Comparison of ENCODE assay signal across 10 cellular contexts in the genomic region with DNA sequence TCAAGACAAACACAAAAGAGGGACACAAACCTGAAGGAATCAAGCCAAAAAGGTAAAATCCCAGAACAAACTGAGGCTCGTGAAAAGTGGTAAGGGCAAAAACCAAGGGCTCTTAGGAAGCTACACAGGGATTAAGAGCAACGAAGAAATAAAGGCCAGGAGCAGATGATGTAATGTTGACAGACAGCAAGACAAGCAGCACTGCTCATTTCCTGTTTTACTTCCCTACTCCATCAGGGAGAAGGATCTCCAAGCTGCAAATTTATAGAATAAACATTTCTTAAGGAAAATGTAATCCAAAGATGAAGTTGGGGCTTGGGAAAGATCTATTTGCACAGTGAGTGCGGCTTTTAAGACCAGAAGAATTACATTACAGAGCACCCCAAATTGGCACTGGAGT.
DNase-seq lines count a peak whose midpoint lies in the region; ATAC-seq, FAIRE-seq and TF ChIP-seq lines count a peak whose summit lies in the region.
"Had no signal": no experiment of that assay in that cellular context is flagged by ENCODE, and none has a peak within 500 bp of the region (broad histone marks: within the 10 kb centered on the region; RNA-seq: fewer than 3 reads in every experiment).

No MANE protein-coding gene starts in this region.

- no peak for FAIRE-seq in small intestine (lab: Jason Lieb, UNC)

- WGBS in stomach, 5 donors, result 17 to 32% (median 24%) methylated on average over 3 of the region's 3 CpGs
- 40 to 44% (median 41%) methylated on average over 3 of the region's 3 CpGs for WGBS in small intestine, 3 donors

- no peaks in the 10 kb centered on the region for H3K36me3 ChIP-seq in RWPE2 (ENCODE audit: low read depth)
- no peaks in the 10 kb centered on the region for H3K36me3 ChIP-seq in stomach
- no peaks in the 10 kb centered on the region for H3K36me3 ChIP-seq in small intestine (ENCODE audit: control insufficient read depth in 2 of 2, insufficient read depth in 2 of 2, low read length in 2 of 2)

- H3K4me1 ChIP-seq in RWPE2 (ENCODE audit: insufficient read depth, poor library complexity, severe bottlenecking) (peaks cover 32% of the 10 kb centered on the region), stomach (peaks cover 7 to 22% (median 16%) of the 10 kb centered on the region in 4 donors), small intestine (ENCODE audit: control insufficient read depth in 2 of 2, insufficient read depth in 1 of 2, low read depth in 1 of 2, low read length in 1 of 2) (no peaks in the 10 kb centered on the region)

- TF ChIP-seq POLR2A in stomach (IDR thresholded peaks at IDR 0.05), result no peak

- TF ChIP-seq EP300 in stomach (IDR thresholded peaks at IDR 0.05), result no peak

- peak overlapping the region; percentile 68 for H3K27ac ChIP-seq in RWPE2 (ENCODE audit: poor library complexity, severe bottlenecking)
- H3K27ac ChIP-seq in stomach, result peak overlapping the region in 4 of 5 donors; percentile 39 to 68 (median 55)
- H3K27ac ChIP-seq in small intestine (ENCODE audit: low read depth in 1 of 2, low read length in 1 of 2), result no peak overlapping the region

- intact Hi-C loops in stomach (cut with DNase I; ENCODE audit: low total_unique reads), result no loop called here

- H3K9me3 ChIP-seq in RWPE2 (ENCODE audit: severe bottlenecking) (no peaks in the 10 kb centered on the region), stomach (peaks cover 0 to 4% (median 0%) of the 10 kb centered on the region in 4 donors), small intestine (ENCODE audit: control insufficient read depth, low read depth) (no peaks in the 10 kb centered on the region)

- H3K27me3 ChIP-seq in RWPE2 (ENCODE audit: insufficient read depth, poor library complexity, severe bottlenecking), result no peaks in the 10 kb centered on the region
- no peaks in the 10 kb centered on the region for H3K27me3 ChIP-seq in stomach
- no peaks in the 10 kb centered on the region for H3K27me3 ChIP-seq in small intestine (ENCODE audit: control insufficient read depth in 2 of 2, insufficient read depth in 2 of 2, low read length in 2 of 2)

- no peak for TF ChIP-seq CTCF in RWPE2 (IDR thresholded peaks at IDR 0.05; ENCODE audit: poor library complexity, severe bottlenecking)
- TF ChIP-seq CTCF in fibroblast of mammary gland (conservative IDR thresholded peaks at IDR 0.05; ENCODE audit: control insufficient read depth, insufficient read depth, low read depth, low read length), result no peak
- TF ChIP-seq CTCF in stomach (IDR thresholded peaks at IDR 0.05), result no peak

- H3K4me3 ChIP-seq in RWPE2 (ENCODE audit: severe bottlenecking) (no peak overlapping the region), fibroblast of mammary gland (ENCODE audit: control insufficient read depth, low read depth, low read length) (no peak overlapping the region), stomach (no peak overlapping the region), small intestine (ENCODE audit: low read depth in 1 of 2, low read length in 2 of 2) (no peak overlapping the region)

- DNase-seq in NCI-H1417 (lab: John Stamatoyannopoulos, UW), result peak in 2 of 3 experiments; percentile 2 to 36
- no peak for DNase-seq in NCI-H1417 treated with DMSO at 0.1 percent for 48 hours (lab: John Stamatoyannopoulos, UW)
- DNase-seq in RWPE2 (ENCODE audit: low spot score), result no peak
- DNase-seq in fibroblast of mammary gland (ENCODE audit: low read depth), result peak; percentile 40
- no peak for DNase-seq in stomach
- no peak for DNase-seq in NCI-H1105 (lab: John Stamatoyannopoulos, UW)
- DNase-seq in effector CD8-positive, alpha-beta T cell (lab: John Stamatoyannopoulos, UW), result no peak
- DNase-seq in small intestine, result no peak
- DNase-seq: activated gamma-delta T cell, T1000 had no signal

- ATAC-seq in RWPE2 (ENCODE audit: low read depth), result peak; percentile 68

Comparison
In these comparisons a context has a peak if more than half of its experiments do, and no peak if none do; other contexts are left out.
1. DNase-seq: peak in NCI-H1417 (2 of 3) and fibroblast of mammary gland (single experiment); none in NCI-H1417 treated with DMSO at 0.1 percent for 48 hours (single experiment), RWPE2 (single experiment), stomach (single experiment), NCI-H1105 (single experiment), effector CD8-positive, alpha-beta T cell (single experiment) and small intestine (single experiment).
2. H3K27ac ChIP-seq: peak in RWPE2 (single experiment) and stomach (4 of 5); none in small intestine (0 of 2).